In genomic region chr16:805474-805873, GRCh38 we compare ENCODE assay signal across 23 cellular contexts. TPM values are rescaled to one million over a fixed set of nuclear protein-coding genes. Genes with fewer than 3 reads are reported as not detected.
A peak's percentile ranks its signal among the peaks of the same experiment; 100 is the strongest.
DNase-seq lines count a peak whose midpoint lies in the region; ATAC-seq and TF ChIP-seq lines count a peak whose summit lies in the region.
"Had no signal": no experiment of that assay in that cellular context is flagged by ENCODE, and none has a peak within 500 bp of the region (broad histone marks: within the 10 kb centered on the region; RNA-seq: fewer than 3 reads in every experiment).

No MANE protein-coding gene starts in this region.

- H3K4me2 ChIP-seq in GM23338 = no peak overlapping the region
- no peak overlapping the region for H3K4me2 ChIP-seq in mesenchymal stem cell (ENCODE audit: low read length, poor library complexity, severe bottlenecking)

- no peak overlapping the region for H3K4ac ChIP-seq in mesenchymal stem cell (ENCODE audit: low read depth in 1 of 2, low read length in 2 of 2)

- H2BK5ac ChIP-seq in mesenchymal stem cell (ENCODE audit: low read depth, low read length, poor library complexity, severe bottlenecking) = no peak overlapping the region

- H3K79me2 ChIP-seq in GM23338 (replicated peaks; ENCODE audit: insufficient read depth) = peaks cover 4% of the 10 kb centered on the region; the same call in 1 of the 2 replicates

- H3K36me3 ChIP-seq in GM23338 (ENCODE audit: insufficient read depth) = no peaks in the 10 kb centered on the region
- peaks cover 0 to 9% of the 10 kb centered on the region in 2 experiments for H3K36me3 ChIP-seq in mesenchymal stem cell (ENCODE audit: control insufficient read depth in 1 of 2, insufficient read depth in 2 of 2, low read depth in 1 of 2, low read length in 2 of 2)

- no peak overlapping the region for H2BK15ac ChIP-seq in mesenchymal stem cell (ENCODE audit: low read depth, poor library complexity, severe bottlenecking)

- H3K9me3 ChIP-seq in mesenchymal stem cell (ENCODE audit: control insufficient read depth, low read length) = no peaks in the 10 kb centered on the region
- H3K9me3 ChIP-seq: HAP-1, SJSA1 had no signal

- peak overlapping the region; percentile 94 for H3K4me3 Mint-ChIP-seq in activated T-cell treated with anti-CD3 and anti-CD28 coated beads, Interleukin-2, amount 50 U/mL, for 4 hours
- H3K4me3 Mint-ChIP-seq in GM23338 (no peak overlapping the region), WTC11 (peak overlapping the region; percentile 99; the same call in 1 of the 2 replicates)

- H4K8ac ChIP-seq in mesenchymal stem cell (ENCODE audit: low read length) = peak overlapping the region; percentile 32

- POLR2A ChIA-PET in WTC11 (lab: Charles Lee) = interaction anchor here (0.6 kb wide), 1 partner anchor 207 kb away, joined by 3 read pairs; no protein-coding TSS in a partner anchor

- H3K27me3 ChIP-seq in GM23338 (ENCODE audit: insufficient read depth) = peaks cover 43% of the 10 kb centered on the region
- H3K27me3 ChIP-seq in mesenchymal stem cell (ENCODE audit: control insufficient read depth in 1 of 2, insufficient read depth in 1 of 2, low read length in 2 of 2) = peaks cover 29 to 31% of the 10 kb centered on the region in 2 experiments

- no peak overlapping the region for H2AK5ac ChIP-seq in mesenchymal stem cell (ENCODE audit: low read length, severe bottlenecking)

- H3K4me3 ChIP-seq in GM23338 (no peak overlapping the region), mesenchymal stem cell (ENCODE audit: insufficient read depth in 1 of 2, low read depth in 1 of 2, low read length in 2 of 2) (no peak overlapping the region)
- H3K4me3 ChIP-seq: GM23248, SJSA1 had no signal

- H3F3A ChIP-seq in GM23338 (replicated peaks; ENCODE audit: low read depth) = no peaks in the 10 kb centered on the region; the same call in 1 of the 2 replicates

- H3K4me1 ChIP-seq in GM23338 (ENCODE audit: insufficient read depth) (peaks cover 3% of the 10 kb centered on the region; the same call in 1 of the 2 replicates), mesenchymal stem cell (ENCODE audit: control insufficient read depth, insufficient read depth, low read depth, low read length) (peaks cover 15% of the 10 kb centered on the region)

- H4K91ac ChIP-seq in mesenchymal stem cell (ENCODE audit: low read length) = no peak overlapping the region

- no peaks in the 10 kb centered on the region for H3K9me2 ChIP-seq in GM23338 (ENCODE audit: insufficient read depth)

- H3K27ac ChIP-seq in GM23338 (ENCODE audit: low read depth) = no peak overlapping the region
- no peak overlapping the region for H3K27ac ChIP-seq in mesenchymal stem cell (ENCODE audit: low read length, poor library complexity, severe bottlenecking)
- H3K27ac ChIP-seq: GM23248, SJSA1 had no signal

- ATAC-seq in activated T-cell treated with anti-CD3 and anti-CD28 coated beads, Interleukin-2, amount 50 U/mL, for 4 hours = no peak
- ATAC-seq in GM23338 = no peak
- no peak for ATAC-seq in WTC11
- ATAC-seq: PC-3 had no signal

- DNase-seq in activated T-cell treated with anti-CD3 and anti-CD28 coated beads, Interleukin-2, amount 50 U/mL, for 4 hours = no peak
- no peak for DNase-seq in activated T-cell treated with anti-CD3 and anti-CD28 coated beads, Interleukin-2, amount 50 U/mL, for 48 hours
- DNase-seq in GM23338 (ENCODE audit: low spot score) (no peak), WTC11 (ENCODE audit: low spot score) (no peak), mesenchymal stem cell (no peak), NCI-H2107 (lab: John Stamatoyannopoulos, UW) (no peak), RKO (ENCODE audit: low spot score) (no peak)
- DNase-seq: GM23248, Karpas-422, NCI-H1092, NCI-H1436, NCI-H187, NCI-H2081 treated with DMSO at 0.1 percent for 48 hours, NCI-H2171 treated with DMSO at 0.1 percent for 48 hours, NCI-H345, NCI-H510A treated with DMSO at 0.1 percent for 48 hours, PC-3, Right ventricle myocardium superior had no signal

- H4K20me1 ChIP-seq in GM23338 (replicated peaks; ENCODE audit: insufficient read depth) = no peaks in the 10 kb centered on the region; the same call in 1 of the 2 replicates

- no peak overlapping the region for H3K9ac ChIP-seq in mesenchymal stem cell (ENCODE audit: low read length)
- H3K9ac ChIP-seq: GM23248 had no signal

- peaks cover 13% of the 10 kb centered on the region for H3K27me3 Mint-ChIP-seq in activated T-cell treated with anti-CD3 and anti-CD28 coated beads, Interleukin-2, amount 50 U/mL, for 4 hours (ENCODE audit: low read depth)
- H3K27me3 Mint-ChIP-seq in GM23338 (ENCODE audit: insufficient read depth, low read depth, poor library complexity) (peaks cover 31% of the 10 kb centered on the region), WTC11 (ENCODE audit: low read depth) (peaks cover 46% of the 10 kb centered on the region)

- H2AFZ ChIP-seq in GM23338 = no peak overlapping the region
- no peak overlapping the region for H2AFZ ChIP-seq in mesenchymal stem cell (ENCODE audit: low read depth, low read length)
- H2AFZ ChIP-seq: GM23248 had no signal

- H3K36me3 Mint-ChIP-seq in activated T-cell treated with anti-CD3 and anti-CD28 coated beads, Interleukin-2, amount 50 U/mL, for 4 hours (ENCODE audit: insufficient read depth) = no peaks in the 10 kb centered on the region
- 0 out of 3 replicates have a peak, but pooled peaks cover 3% of the 10 kb centered on the region for H3K36me3 Mint-ChIP-seq in GM23338 (ENCODE audit: low read depth)
- peaks cover 2% of the 10 kb centered on the region; the same call in 1 of the 2 replicates for H3K36me3 Mint-ChIP-seq in WTC11

- no peak overlapping the region for H3K23ac ChIP-seq in mesenchymal stem cell (ENCODE audit: low read length in 2 of 2)

- H3K4me1 Mint-ChIP-seq in activated T-cell treated with anti-CD3 and anti-CD28 coated beads, Interleukin-2, amount 50 U/mL, for 4 hours (ENCODE audit: low read depth) = peaks cover 10% of the 10 kb centered on the region
- H3K4me1 Mint-ChIP-seq in GM23338 = peaks cover 12% of the 10 kb centered on the region
- peaks cover 9% of the 10 kb centered on the region for H3K4me1 Mint-ChIP-seq in WTC11

- no peak overlapping the region for H3K14ac ChIP-seq in mesenchymal stem cell (ENCODE audit: low read length in 2 of 2)

- H2BK12ac ChIP-seq in mesenchymal stem cell (ENCODE audit: low read length in 2 of 2) = no peak overlapping the region

- no peak overlapping the region for H3K27ac Mint-ChIP-seq in GM23338
- no peak overlapping the region for H3K27ac Mint-ChIP-seq in WTC11

- no peak overlapping the region for H3K18ac ChIP-seq in mesenchymal stem cell (ENCODE audit: low read depth in 1 of 2, low read length in 2 of 2)

- H3K79me1 ChIP-seq in mesenchymal stem cell (replicated peaks; ENCODE audit: low read length, poor library complexity, severe bottlenecking) = peaks cover 6% of the 10 kb centered on the region

- 90% methylated on average over 17 of the region's 17 CpGs for WGBS in mesenchymal stem cell

- CTCF ChIA-PET in WTC11 (lab: Charles Lee) = interaction anchor here (1.5 kb wide), 1 partner anchor 73 kb away, joined by 5 read pairs; no protein-coding TSS in a partner anchor

- H3K9me3 Mint-ChIP-seq in activated T-cell treated with anti-CD3 and anti-CD28 coated beads, Interleukin-2, amount 50 U/mL, for 4 hours = no peaks in the 10 kb centered on the region
- H3K9me3 Mint-ChIP-seq in GM23338 (peaks cover 5% of the 10 kb centered on the region; the same call in 2 of the 3 replicates), WTC11 (no peaks in the 10 kb centered on the region)

- TF ChIP-seq CTCF in GM23338 (conservative IDR thresholded peaks at IDR 0.05; ENCODE audit: low read depth in 2 of 2) = no peak
- no peak for TF ChIP-seq CTCF in WTC11 (IDR thresholded peaks at IDR 0.05)

- H2BK120ac ChIP-seq in mesenchymal stem cell (ENCODE audit: low read depth, low read length) = no peak overlapping the region

TF ChIP-seq in WTC11, 78 proteins besides CTCF, POLR2A, EP300 and RAD21:
- no peak for TF ChIP-seq MYBL2 (CRISPR knock-in tag; IDR thresholded peaks at IDR 0.05)

RNA-seq across cellular contexts. Expression of gene GNG13, which starts 4.9 kb away (rescaled TPM):
- total RNA-seq in activated T-cell treated with anti-CD3 and anti-CD28 coated beads, Interleukin-2, amount 50 U/mL, for 4 hours = not detected
- not detected in 2 replicates for total RNA-seq in GM23338 (2014; rRNA removed; shearing (Covaris generic))
- 0.29 and 0.30 TPM in 2 replicates for polyA plus RNA-seq in GM23338 (2016; fragmentation: Nextera tagmentation; extraction: Ambion mirVana)
- 0.34 TPM in 1 of 3 replicates, not detected in the others for total RNA-seq in WTC11 (2021)
- not detected for polyA plus RNA-seq in mesenchymal stem cell (2013, experiment 1 of 2)
- polyA plus RNA-seq in mesenchymal stem cell (2013, experiment 2 of 2) = not detected
- total RNA-seq: A172, GM23248, PC-3, Right ventricle myocardium superior, RPMI7951, SJSA1 had no signal
- polyA plus RNA-seq: BJ, GM23248 had no signal

RNA-seq across cellular contexts. Expression of gene CHTF18, which starts 17.1 kb away (rescaled TPM):
- 100 to 1,000 TPM; 138 to 171 (median 161) TPM for total RNA-seq in activated T-cell treated with anti-CD3 and anti-CD28 coated beads, Interleukin-2, amount 50 U/mL, for 4 hours
- 108 and 129 TPM in 2 replicates for total RNA-seq in GM23338 (2014; rRNA removed; shearing (Covaris generic))
- 61.3 and 69.2 TPM in 2 replicates for polyA plus RNA-seq in GM23338 (2016; fragmentation: Nextera tagmentation; extraction: Ambion mirVana)
- total RNA-seq in WTC11 (2021) = 177 to 183 TPM (median 181 TPM) in 3 replicates
- polyA plus RNA-seq in mesenchymal stem cell (2013, experiment 1 of 2) = 6.2 TPM
- 6.0 TPM for polyA plus RNA-seq in mesenchymal stem cell (2013, experiment 2 of 2)

RNA-seq across cellular contexts. Expression of gene RPUSD1, which starts 17.3 kb away (rescaled TPM):
- total RNA-seq in activated T-cell treated with anti-CD3 and anti-CD28 coated beads, Interleukin-2, amount 50 U/mL, for 4 hours = 10 to 100 TPM; 72.3 to 99.0 (median 75.1) TPM
- total RNA-seq in GM23338 (2014; rRNA removed; shearing (Covaris generic)) = 41.9 and 79.5 TPM in 2 replicates
- polyA plus RNA-seq in GM23338 (2016; fragmentation: Nextera tagmentation; extraction: Ambion mirVana) = 19.1 and 20.7 TPM in 2 replicates
- 35.0 to 45.1 TPM (median 36.6 TPM) in 3 replicates for total RNA-seq in WTC11 (2021)
- polyA plus RNA-seq in mesenchymal stem cell (2013, experiment 1 of 2) = 20.2 TPM
- 20.1 TPM for polyA plus RNA-seq in mesenchymal stem cell (2013, experiment 2 of 2)

RNA-seq across cellular contexts. Expression of gene MSLN, which starts 44.9 kb away (rescaled TPM):
- total RNA-seq in activated T-cell treated with anti-CD3 and anti-CD28 coated beads, Interleukin-2, amount 50 U/mL, for 4 hours = under 1 TPM in 1 of 3 donors, not detected in 2; 0.08 TPM
- total RNA-seq in GM23338 (2014; rRNA removed; shearing (Covaris generic)) = 0.10 TPM in 1 of 2 replicates, not detected in the other
- not detected in 2 replicates for polyA plus RNA-seq in GM23338 (2016; fragmentation: Nextera tagmentation; extraction: Ambion mirVana)
- total RNA-seq in WTC11 (2021) = 0.20 to 0.55 TPM (median 0.46 TPM) in 3 replicates
- not detected for polyA plus RNA-seq in mesenchymal stem cell (2013, experiment 1 of 2)
- polyA plus RNA-seq in mesenchymal stem cell (2013, experiment 2 of 2) = not detected
- total RNA-seq: GM23248, RPMI7951, SJSA1 had no signal
- polyA plus RNA-seq: GM23248 had no signal
